1 cellular context compared by ENCODE assay signal in genomic region chr6:109295766-109296156, GRCh38.
A peak's percentile ranks its signal among the peaks of the same experiment; 100 is the strongest.
TF ChIP-seq lines count a peak whose summit lies in the region.

No MANE protein-coding gene starts in this region.

TF ChIP-seq in K562, 482 proteins besides CTCF, POLR2A, EP300 and RAD21 (continued from another document):
- TF ChIP-seq ARID3B (CRISPR knock-in tag; IDR thresholded peaks at IDR 0.05; ENCODE audit: borderline replicate concordance) (no peak), CREB1 (IDR thresholded peaks at IDR 0.05) (0 out of 2 replicates have a peak, but pooled peaks have one; percentile 11), CREB1 (CRISPR knock-in tag; IDR thresholded peaks at IDR 0.05) (no peak)
